Comparison of ENCODE assay signal across 8 cellular contexts in the genomic region with DNA sequence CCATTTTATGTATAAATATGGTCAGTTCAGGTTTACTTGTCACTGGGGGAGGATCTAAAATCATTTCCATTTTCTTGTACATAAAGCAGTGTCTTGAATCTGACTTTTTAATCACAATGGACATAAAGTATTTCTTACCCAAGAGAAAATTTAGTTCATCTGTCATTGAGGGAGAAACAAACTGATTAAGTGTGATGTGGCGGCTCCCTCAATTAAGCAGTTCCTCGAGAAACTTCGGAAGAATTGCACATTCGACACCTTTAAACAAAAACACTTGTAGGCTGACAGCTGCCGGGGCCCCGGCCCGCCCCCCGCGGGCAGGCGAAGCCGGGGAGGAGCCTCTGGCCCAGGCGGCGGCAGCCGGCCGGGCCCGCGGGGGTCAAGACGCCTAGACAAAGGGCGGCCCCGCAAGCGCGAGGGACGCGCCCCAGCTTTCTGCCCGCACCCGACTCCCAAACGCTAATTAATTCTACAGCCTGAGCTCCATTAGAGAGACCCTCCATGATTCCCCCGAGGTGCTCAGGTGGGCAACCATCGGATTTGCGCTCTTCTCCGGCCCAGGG. TPM values are rescaled to one million over a fixed set of nuclear protein-coding genes. Genes with fewer than 3 reads are reported as not detected.
DNase-seq lines count a peak whose midpoint lies in the region; ATAC-seq and TF ChIP-seq lines count a peak whose summit lies in the region.

No MANE protein-coding gene starts in this region.

- peak overlapping the region in 1 of 2 donors; percentile 89 for H3K27ac ChIP-seq in coronary artery

- H3K4me1 Mint-ChIP-seq in mesothelial cell of epicardium, result peaks cover 7% of the 10 kb centered on the region

- peaks cover 17% of the 10 kb centered on the region for H3K9me3 Mint-ChIP-seq in mesothelial cell of epicardium

- no peak for DNase-seq in AG09309 (ENCODE audit: low read depth)
- DNase-seq in NCI-H774 (lab: John Stamatoyannopoulos, UW), result peak; percentile 25
- no peak for DNase-seq in coronary artery (ENCODE audit: low spot score)
- no peak for DNase-seq in mesothelial cell of epicardium (ENCODE audit: low spot score in 2 of 2, unreplicated experiment in 2 of 2)
- no peak for DNase-seq in NCI-H1694 (lab: John Stamatoyannopoulos, UW)

- no peak overlapping the region for H3K27ac Mint-ChIP-seq in mesothelial cell of epicardium

- H3K4me3 Mint-ChIP-seq in mesothelial cell of epicardium, result peak overlapping the region; percentile 77

- no peak for TF ChIP-seq CTCF in AG09309 (IDR thresholded peaks at IDR 0.05; ENCODE audit: control insufficient read depth, insufficient read depth, low read depth, low read length, missing control alignments)
- TF ChIP-seq CTCF in coronary artery (IDR thresholded peaks at IDR 0.05), result no peak
- TF ChIP-seq CTCF in mesothelial cell of epicardium (IDR thresholded peaks at IDR 0.05; ENCODE audit: unreplicated experiment), result no peak

- peak; percentile 8 for ATAC-seq in GM18909 (IDR thresholded peaks at IDR 0.05; ENCODE audit: poor library complexity, unreplicated experiment)
- ATAC-seq in HG03469 (IDR thresholded peaks at IDR 0.05; ENCODE audit: unreplicated experiment), result no peak
- ATAC-seq in GM18858 (IDR thresholded peaks at IDR 0.05; ENCODE audit: unreplicated experiment), result no peak

- H3K4me3 ChIP-seq in AG09309 (ENCODE audit: control insufficient read depth, low read depth, low read length) (peak overlapping the region; percentile 76), coronary artery (peak overlapping the region; percentile 92)

- H3K36me3 Mint-ChIP-seq in mesothelial cell of epicardium, result peaks cover 5% of the 10 kb centered on the region

- peaks cover 74% of the 10 kb centered on the region for H3K27me3 Mint-ChIP-seq in mesothelial cell of epicardium (ENCODE audit: low read depth)

RNA-seq across cellular contexts. Expression of a gene that starts 0.8 kb away (rescaled TPM):
- 1.3 to 2.5 TPM (median 1.3 TPM) in 3 replicates for total RNA-seq in mesothelial cell of epicardium
